Comparison of ENCODE assay signal across 8 cellular contexts in the genomic region with DNA sequence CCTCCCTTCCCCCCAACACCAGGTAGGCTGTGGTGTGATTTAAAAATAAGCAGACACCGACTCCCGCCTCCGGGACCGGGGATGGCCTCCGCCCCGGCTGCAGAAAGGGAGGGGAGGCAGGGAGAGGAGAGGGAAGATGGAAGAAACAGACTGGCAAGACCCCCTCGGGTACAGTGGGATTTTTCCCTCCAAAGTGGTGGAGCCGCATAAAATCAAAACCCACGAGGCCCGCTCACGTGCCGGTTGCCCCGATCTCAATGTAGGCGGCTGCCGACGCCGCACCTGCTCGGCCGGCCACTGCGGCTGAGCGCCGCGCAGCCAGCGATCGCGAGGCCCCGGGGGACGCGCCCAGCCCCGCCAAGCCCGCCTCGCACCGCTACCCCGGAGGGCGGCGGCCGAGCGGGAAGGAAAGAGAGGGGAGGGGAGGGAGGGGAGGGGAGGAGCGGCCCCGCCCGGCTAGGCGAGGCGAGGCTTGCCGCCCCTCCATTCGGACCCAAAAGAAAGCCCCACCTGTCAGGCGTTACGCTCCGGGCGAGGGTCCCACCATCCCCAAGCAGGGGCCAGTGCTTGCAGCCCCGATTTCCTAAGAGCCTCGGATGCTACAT. TPM values are rescaled to one million over a fixed set of nuclear protein-coding genes. Genes with fewer than 3 reads are reported as not detected.
DNase-seq lines count a peak whose midpoint lies in the region; ATAC-seq and TF ChIP-seq lines count a peak whose summit lies in the region.

No MANE protein-coding gene starts in this region.

- H3K4me3 ChIP-seq in NB4 (ENCODE audit: low read depth, low read length) (peak overlapping the region; percentile 47), iPS-15b (ENCODE audit: low read depth, low read length) (peak overlapping the region; percentile 84), foreskin fibroblast (ENCODE audit: low read depth in 1 of 2, low read length in 2 of 2) (no peak overlapping the region)

- CTCF ChIA-PET in Calu3 (lab: Charles Lee), result no interaction called here

- peaks cover 9% of the 10 kb centered on the region for H3K4me1 Mint-ChIP-seq in Calu3 (ENCODE audit: low read depth, unreplicated experiment)
- H3K4me1 Mint-ChIP-seq in activated T-cell treated with anti-CD3 and anti-CD28 coated beads, Interleukin-2, amount 50 U/mL, for 4 hours (ENCODE audit: low read depth), result peaks cover 14% of the 10 kb centered on the region
- peaks cover 25% of the 10 kb centered on the region for H3K4me1 Mint-ChIP-seq in stimulated activated effector memory CD8-positive, alpha-beta T cell treated with anti-CD3 and anti-CD28 coated beads, Interleukin-12 subunit alpha, Interleukin-12 subunit beta, amount 100 ng/mL, for 72 hours

- peak overlapping the region; percentile 94 for H3K9ac ChIP-seq in iPS-15b (ENCODE audit: low read depth, low read length)

- DNase-seq in Calu3 (no peak), NB4 (ENCODE audit: low read depth) (peak; percentile 33), foreskin fibroblast (no peak)
- no peak for DNase-seq in activated T-cell treated with anti-CD3 and anti-CD28 coated beads, Interleukin-2, amount 50 U/mL, for 4 hours
- DNase-seq in stimulated activated effector memory CD8-positive, alpha-beta T cell treated with anti-CD3 and anti-CD28 coated beads, Interleukin-12 subunit alpha, Interleukin-12 subunit beta, amount 100 ng/mL, for 72 hours (ENCODE audit: low spot score in 2 of 2), result no peak

- H3K36me3 ChIP-seq in iPS-15b (ENCODE audit: control insufficient read depth, insufficient read depth, low read length), result peaks cover 3% of the 10 kb centered on the region

- no peaks in the 10 kb centered on the region for H3K9me3 ChIP-seq in iPS-15b (ENCODE audit: control insufficient read depth, insufficient read depth, low read length)

- H3K27me3 Mint-ChIP-seq in Calu3 (ENCODE audit: unreplicated experiment), result peaks cover 95% of the 10 kb centered on the region
- peaks cover 45% of the 10 kb centered on the region for H3K27me3 Mint-ChIP-seq in activated T-cell treated with anti-CD3 and anti-CD28 coated beads, Interleukin-2, amount 50 U/mL, for 4 hours (ENCODE audit: low read depth)

- BruUV-seq in Calu3 (replicated peaks; lab: Mats Ljungman, UMichigan), result no TSS peak

- peaks cover 18% of the 10 kb centered on the region for H3K4me1 ChIP-seq in iPS-15b (ENCODE audit: control insufficient read depth, insufficient read depth, low read length)

- TF ChIP-seq CTCF in Calu3 (IDR thresholded peaks at IDR 0.05; ENCODE audit: unreplicated experiment) (no peak), NB4 (IDR thresholded peaks at IDR 0.05; ENCODE audit: low read depth, low read length) (no peak), foreskin fibroblast (IDR thresholded peaks at IDR 0.05; ENCODE audit: low read depth, low read length) (no peak)

- H3K27me3 ChIP-seq in iPS-15b (ENCODE audit: control insufficient read depth, insufficient read depth, low read length), result no peaks in the 10 kb centered on the region

- no peak for TF ChIP-seq POLR2A in NB4 (IDR thresholded peaks at IDR 0.05; ENCODE audit: extremely low read depth, insufficient read length)

- H3K36me3 Mint-ChIP-seq in Calu3 (ENCODE audit: insufficient read depth, unreplicated experiment), result peaks cover 4% of the 10 kb centered on the region
- H3K36me3 Mint-ChIP-seq in activated T-cell treated with anti-CD3 and anti-CD28 coated beads, Interleukin-2, amount 50 U/mL, for 4 hours (ENCODE audit: insufficient read depth), result no peaks in the 10 kb centered on the region
- H3K36me3 Mint-ChIP-seq in stimulated activated effector memory CD8-positive, alpha-beta T cell treated with anti-CD3 and anti-CD28 coated beads, Interleukin-12 subunit alpha, Interleukin-12 subunit beta, amount 100 ng/mL, for 72 hours, result no peaks in the 10 kb centered on the region

- H3K27ac Mint-ChIP-seq in Calu3 (ENCODE audit: unreplicated experiment), result no peak overlapping the region
- no peak overlapping the region for H3K27ac Mint-ChIP-seq in stimulated activated effector memory CD8-positive, alpha-beta T cell treated with anti-CD3 and anti-CD28 coated beads, Interleukin-12 subunit alpha, Interleukin-12 subunit beta, amount 100 ng/mL, for 72 hours

- H3K4me3 Mint-ChIP-seq in Calu3 (ENCODE audit: low read depth, unreplicated experiment), result peak overlapping the region; percentile 66
- peak overlapping the region; percentile 84 for H3K4me3 Mint-ChIP-seq in activated T-cell treated with anti-CD3 and anti-CD28 coated beads, Interleukin-2, amount 50 U/mL, for 4 hours
- peak overlapping the region; percentile 76 for H3K4me3 Mint-ChIP-seq in stimulated activated effector memory CD8-positive, alpha-beta T cell treated with anti-CD3 and anti-CD28 coated beads, Interleukin-12 subunit alpha, Interleukin-12 subunit beta, amount 100 ng/mL, for 72 hours

- intact Hi-C loops in Calu3 (cut with micrococcal nuclease; ENCODE audit: unreplicated experiment), result no loop called here

- H3K9me3 Mint-ChIP-seq in Calu3 (ENCODE audit: low read depth, unreplicated experiment), result no peaks in the 10 kb centered on the region
- H3K9me3 Mint-ChIP-seq in activated T-cell treated with anti-CD3 and anti-CD28 coated beads, Interleukin-2, amount 50 U/mL, for 4 hours, result no peaks in the 10 kb centered on the region
- H3K9me3 Mint-ChIP-seq in stimulated activated effector memory CD8-positive, alpha-beta T cell treated with anti-CD3 and anti-CD28 coated beads, Interleukin-12 subunit alpha, Interleukin-12 subunit beta, amount 100 ng/mL, for 72 hours, result no peaks in the 10 kb centered on the region

- ATAC-seq in activated T-cell treated with anti-CD3 and anti-CD28 coated beads, Interleukin-2, amount 50 U/mL, for 4 hours, result peak; percentile 33 to 50
- peak; percentile 39 for ATAC-seq in stimulated activated effector memory CD8-positive, alpha-beta T cell treated with anti-CD3 and anti-CD28 coated beads, Interleukin-12 subunit alpha, Interleukin-12 subunit beta, amount 100 ng/mL, for 72 hours
- ATAC-seq in HG03095 (IDR thresholded peaks at IDR 0.05; ENCODE audit: unreplicated experiment), result no peak
- no peak for ATAC-seq in HG03108 (IDR thresholded peaks at IDR 0.05; ENCODE audit: unreplicated experiment)

RNA-seq across cellular contexts. Expression of gene ADD2, which starts 0.8 kb away (rescaled TPM):
- total RNA-seq in Calu3 (2022), result 0.14 TPM in 1 of 2 replicates, not detected in the other
- total RNA-seq in activated T-cell treated with anti-CD3 and anti-CD28 coated beads, Interleukin-2, amount 50 U/mL, for 4 hours, result 10 to 100 TPM in 1 of 3 donors, 1 to 10 TPM in 2; 4.8 to 13.7 (median 8.0) TPM

RNA-seq across cellular contexts. Expression of gene FIGLA, which starts 23.2 kb away (rescaled TPM):
- total RNA-seq in Calu3 (2022), result not detected in 2 replicates
- total RNA-seq in activated T-cell treated with anti-CD3 and anti-CD28 coated beads, Interleukin-2, amount 50 U/mL, for 4 hours, result not detected

RNA-seq across cellular contexts. Expression of gene CLEC4F, which starts 53.2 kb away (rescaled TPM):
- not detected in 2 replicates for total RNA-seq in Calu3 (2022)
- total RNA-seq in activated T-cell treated with anti-CD3 and anti-CD28 coated beads, Interleukin-2, amount 50 U/mL, for 4 hours, result not detected

Comparison
In these comparisons a context has a peak if more than half of its experiments do, and no peak if none do; other contexts are left out.
1. H3K4me3 ChIP-seq: peak in NB4 (single experiment) and iPS-15b (single experiment); none in foreskin fibroblast (0 of 2).
2. ATAC-seq: peak in activated T-cell treated with anti-CD3 and anti-CD28 coated beads, Interleukin-2, amount 50 U/mL, for 4 hours (2 of 2) and stimulated activated effector memory CD8-positive, alpha-beta T cell treated with anti-CD3 and anti-CD28 coated beads, Interleukin-12 subunit alpha, Interleukin-12 subunit beta, amount 100 ng/mL, for 72 hours (single experiment); none in HG03095 (single experiment) and HG03108 (single experiment).
3. Peak in every context shown above with its lines, with median percentiles within 50 percentile points of each other: H3K4me3 Mint-ChIP-seq.